ENCODE assay signal across 24 cellular contexts in the genomic region with DNA sequence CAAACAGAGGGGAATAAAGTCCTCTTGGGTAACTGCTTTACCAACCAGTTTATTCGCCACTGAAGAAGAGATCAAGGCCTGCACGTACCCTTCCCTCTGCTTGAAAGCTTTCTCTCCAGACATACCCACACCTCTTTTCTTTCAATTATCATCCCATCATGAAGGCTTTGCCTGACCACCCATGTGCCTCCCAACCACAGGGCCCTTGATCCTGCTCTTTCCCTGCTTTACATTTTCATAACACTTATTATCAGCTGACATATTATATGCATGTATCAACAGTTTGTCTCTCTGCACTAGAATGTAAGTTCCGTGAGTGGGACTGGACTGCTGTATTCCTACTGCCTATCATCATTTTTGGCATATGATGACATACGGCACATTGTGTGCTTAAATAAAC.
"Had no signal": no experiment of that assay in that cellular context is flagged by ENCODE, and none has a peak within 500 bp of the region (broad histone marks: within the 10 kb centered on the region; RNA-seq: fewer than 3 reads in every experiment).

No MANE protein-coding gene starts in this region.

- H3K9me3 Mint-ChIP-seq: dendritic cell treated with granulocyte-macrophage colony-stimulating factor and Interleukin-4, amounts not matched to agents 40 ng/mL and 50 ng/mL, for 4 days; effector memory CD8-positive, alpha-beta T cell; endodermal cell; mesothelial cell of epicardium; naive B cell had no signal

- H3K27me3 Mint-ChIP-seq: effector memory CD8-positive, alpha-beta T cell; naive B cell had no signal

- H3K4me3 ChIP-seq: colonic mucosa, esophagus squamous epithelium, gastrocnemius medialis, heart right ventricle, left lung, lower lobe of right lung, mucosa of descending colon had no signal

- H3K9me3 ChIP-seq: colonic mucosa, esophagus squamous epithelium, gastrocnemius medialis, heart right ventricle, left lung, lower lobe of right lung, mucosa of descending colon had no signal

- H3K36me3 ChIP-seq: colonic mucosa, esophagus squamous epithelium, left lung, lower lobe of right lung had no signal

- H3K4me1 Mint-ChIP-seq: naive B cell had no signal

- H3K4me1 ChIP-seq: colonic mucosa, esophagus squamous epithelium, gastrocnemius medialis, heart right ventricle, left lung, lower lobe of right lung had no signal

- H3K27ac Mint-ChIP-seq: dendritic cell treated with granulocyte-macrophage colony-stimulating factor and Interleukin-4, amounts not matched to agents 40 ng/mL and 50 ng/mL, for 4 days; effector memory CD8-positive, alpha-beta T cell; endodermal cell had no signal

- H3K4me3 Mint-ChIP-seq: dendritic cell treated with granulocyte-macrophage colony-stimulating factor and Interleukin-4, amounts not matched to agents 40 ng/mL and 50 ng/mL, for 4 days; effector memory CD8-positive, alpha-beta T cell; endodermal cell; mesothelial cell of epicardium; naive B cell had no signal

- H3K36me3 Mint-ChIP-seq: naive B cell had no signal

- H3K27ac ChIP-seq: colonic mucosa, epithelial cell of prostate, esophagus squamous epithelium, gastrocnemius medialis, heart right ventricle, left lung, lower lobe of right lung had no signal

- ATAC-seq: effector memory CD8-positive, alpha-beta T cell; esophagus mucosa; gastrocnemius medialis; heart right ventricle; left cardiac atrium; left lung; lower lobe of right lung; mucosa of descending colon had no signal

- DNase-seq: colonic mucosa; cortex of kidney; effector CD8-positive, alpha-beta T cell; effector memory CD8-positive, alpha-beta T cell; endodermal cell; erythroblast; esophagus squamous epithelium; foreskin fibroblast; foreskin melanocyte; gastrocnemius medialis; glutamatergic neuron; head of caudate nucleus; heart right ventricle; hippocampal formation; left cardiac atrium; left lung; lower lobe of right lung; mesenchymal stem cell; mucosa of descending colon; naive B cell had no signal
